ENCODE assay signal across 9 cellular contexts in the genomic region with DNA sequence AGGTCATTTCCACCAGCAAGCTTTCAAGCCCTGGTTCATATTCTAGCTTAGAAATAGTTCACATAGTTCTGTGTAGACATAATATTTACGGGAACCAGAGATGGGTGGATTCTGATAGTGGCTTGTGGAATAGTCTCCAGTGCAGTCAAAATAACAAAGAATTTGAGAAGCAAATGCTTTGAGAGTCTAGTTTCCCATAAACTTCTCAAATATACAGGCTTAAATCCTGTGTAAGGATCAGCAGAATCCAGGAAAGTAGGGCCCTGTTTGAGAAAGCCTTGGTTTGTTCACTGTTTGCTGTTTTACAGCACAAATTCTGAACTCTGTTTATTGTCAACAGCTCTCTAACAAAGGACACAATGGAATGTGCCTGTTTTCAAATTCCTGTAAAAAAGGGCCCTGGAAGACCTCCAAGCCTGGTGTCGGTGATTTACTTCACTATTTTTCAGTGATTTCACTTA. TPM values are rescaled to one million over a fixed set of nuclear protein-coding genes. Genes with fewer than 3 reads are reported as not detected.
DNase-seq lines count a peak whose midpoint lies in the region; ATAC-seq, FAIRE-seq and TF ChIP-seq lines count a peak whose summit lies in the region.
"Had no signal": no experiment of that assay in that cellular context is flagged by ENCODE, and none has a peak within 500 bp of the region (broad histone marks: within the 10 kb centered on the region; RNA-seq: fewer than 3 reads in every experiment).

No MANE protein-coding gene starts in this region.

- DNase-seq in HepG2 (ENCODE audit: low spot score): no peak
- DNase-seq in putamen (ENCODE audit: low spot score): no peak
- DNase-seq in activated T-helper 2 cell treated with anti-CD3 and anti-CD28 coated beads, Interferon-gamma antibody, Interleukin-2, Interleukin-4, amounts not matched to agents 10 μg/mL and 5 μg/mL and 100 μg/mL, durations not matched to agents 14 hours and 24 hours and 36 hours (ENCODE audit: low spot score): no peak
- no peak for DNase-seq in NCI-H187 (lab: John Stamatoyannopoulos, UW)
- DNase-seq: CD4-positive, alpha-beta memory T cell had no signal

- WGBS in HepG2 (ENCODE audit: low lambda C conversion rate): 0% methylated on average over 2 of the region's 2 CpGs

- FAIRE-seq in G401.6 (lab: Jason Lieb, UNC) (peak; percentile 93), HepG2 (lab: Jason Lieb, UNC) (no peak)

- H3K9me3 ChIP-seq in HepG2 (ENCODE audit: low read length) (no peaks in the 10 kb centered on the region), skeletal muscle tissue (ENCODE audit: control insufficient read depth in 3 of 3, low read length in 3 of 3) (no peaks in the 10 kb centered on the region)

- peaks cover 15% of the 10 kb centered on the region for H3K4me1 ChIP-seq in HepG2 (ENCODE audit: insufficient read depth, low read length)
- peaks cover 0 to 3% (median 3%) of the 10 kb centered on the region in 3 donors for H3K4me1 ChIP-seq in skeletal muscle tissue (ENCODE audit: control insufficient read depth in 3 of 3, insufficient read depth in 3 of 3, low read length in 3 of 3)

- no peak overlapping the region for H3K27ac Mint-ChIP-seq in activated T-helper 2 cell treated with anti-CD3 and anti-CD28 coated beads, Interferon-gamma antibody, Interleukin-2, Interleukin-4, amounts not matched to agents 10 μg/mL and 5 μg/mL and 100 μg/mL, durations not matched to agents 14 hours and 24 hours and 36 hours

- H3K9me3 Mint-ChIP-seq in activated T-helper 2 cell treated with anti-CD3 and anti-CD28 coated beads, Interferon-gamma antibody, Interleukin-2, Interleukin-4, amounts not matched to agents 10 μg/mL and 5 μg/mL and 100 μg/mL, durations not matched to agents 14 hours and 24 hours and 36 hours: no peaks in the 10 kb centered on the region
- H3K9me3 Mint-ChIP-seq: CD4-positive, alpha-beta memory T cell had no signal

- no peak overlapping the region for H3K9ac ChIP-seq in HepG2 (ENCODE audit: insufficient read depth, low read depth, low read length)
- H3K9ac ChIP-seq in skeletal muscle tissue (ENCODE audit: low read depth in 1 of 3, low read length in 3 of 3): no peak overlapping the region

- intact Hi-C loops in HepG2 (cut with micrococcal nuclease; ENCODE audit: unreplicated experiment): no loop called here
- intact Hi-C loops in activated T-helper 2 cell treated with anti-CD3 and anti-CD28 coated beads, Interferon-gamma antibody, Interleukin-2, Interleukin-4, amounts not matched to agents 10 μg/mL and 5 μg/mL and 100 μg/mL, durations not matched to agents 14 hours and 24 hours and 36 hours (cut with micrococcal nuclease): no loop called here

- H3K27me3 ChIP-seq in HepG2 (ENCODE audit: control insufficient read depth in 1 of 2, insufficient read depth in 2 of 2, low read length in 2 of 2) (peaks cover 2 to 30% of the 10 kb centered on the region in 2 experiments; a peak in 4 of 5 replicates), skeletal muscle tissue (ENCODE audit: control insufficient read depth in 3 of 3, insufficient read depth in 3 of 3, low read length in 3 of 3) (no peaks in the 10 kb centered on the region)

- TF ChIP-seq RAD21 in HepG2 (CRISPR knock-in tag; IDR thresholded peaks at IDR 0.05): no peak

- POLR2A ChIA-PET in HepG2 (lab: Yijun Ruan, JAX): interaction anchor here (0.9 to 1.6 kb wide), 2 partner anchors 8 to 12 kb away, joined by 4 read pairs; a partner anchor contains a TSS

- peaks cover 53% of the 10 kb centered on the region for H3K27me3 Mint-ChIP-seq in activated T-helper 2 cell treated with anti-CD3 and anti-CD28 coated beads, Interferon-gamma antibody, Interleukin-2, Interleukin-4, amounts not matched to agents 10 μg/mL and 5 μg/mL and 100 μg/mL, durations not matched to agents 14 hours and 24 hours and 36 hours (ENCODE audit: low read depth)

- no peak overlapping the region for H3K4me3 Mint-ChIP-seq in activated T-helper 2 cell treated with anti-CD3 and anti-CD28 coated beads, Interferon-gamma antibody, Interleukin-2, Interleukin-4, amounts not matched to agents 10 μg/mL and 5 μg/mL and 100 μg/mL, durations not matched to agents 14 hours and 24 hours and 36 hours (ENCODE audit: low read depth)
- H3K4me3 Mint-ChIP-seq: CD4-positive, alpha-beta memory T cell had no signal

- TF ChIP-seq EP300 in HepG2 (IDR thresholded peaks at IDR 0.05; ENCODE audit: low read depth in 2 of 2, low read length in 2 of 2) (no peak), HepG2 (CRISPR knock-in tag; IDR thresholded peaks at IDR 0.05; ENCODE audit: borderline replicate concordance) (no peak)

- in situ Hi-C loops in HepG2 (cut with HindIII; ENCODE audit: extremely low pct_ligation_motif_present, low pct_unique_long_range_greater_than_20kb): no loop called here

- no peak for TF ChIP-seq POLR2A in HepG2 (IDR thresholded peaks at IDR 0.05; ENCODE audit: insufficient read depth in 1 of 2, low read depth in 2 of 2, low read length in 2 of 2)

- no peak overlapping the region; the same call in 1 of the 2 replicates for H3K4me2 ChIP-seq in HepG2 (ENCODE audit: low read depth, low read length)

- no peak overlapping the region for H2AFZ ChIP-seq in HepG2 (ENCODE audit: low read length)

- no peaks in the 10 kb centered on the region for H3K36me3 Mint-ChIP-seq in activated T-helper 2 cell treated with anti-CD3 and anti-CD28 coated beads, Interferon-gamma antibody, Interleukin-2, Interleukin-4, amounts not matched to agents 10 μg/mL and 5 μg/mL and 100 μg/mL, durations not matched to agents 14 hours and 24 hours and 36 hours (ENCODE audit: low read depth)
- H3K36me3 Mint-ChIP-seq: CD4-positive, alpha-beta memory T cell had no signal

- TF ChIP-seq CTCF in HepG2 (CRISPR knock-in tag; IDR thresholded peaks at IDR 0.05): no peak

- ATAC-seq in HepG2 (peak; percentile 34; the same call in 1 of the 3 replicates), GM18868 (IDR thresholded peaks at IDR 0.05; ENCODE audit: unreplicated experiment) (no peak)

- CTCF ChIA-PET in HepG2 (lab: Yijun Ruan, JAX; ENCODE audit: low intra/inter-chr PET ratio, low total read pairs): no interaction called here

- H3K4me1 Mint-ChIP-seq in activated T-helper 2 cell treated with anti-CD3 and anti-CD28 coated beads, Interferon-gamma antibody, Interleukin-2, Interleukin-4, amounts not matched to agents 10 μg/mL and 5 μg/mL and 100 μg/mL, durations not matched to agents 14 hours and 24 hours and 36 hours (ENCODE audit: low read depth): peaks cover 11% of the 10 kb centered on the region

- H4K20me1 ChIP-seq in HepG2 (ENCODE audit: insufficient read depth, low read length): no peaks in the 10 kb centered on the region

- H3K4me3 ChIP-seq in HepG2 (replicated peaks in 1 of 3; ENCODE audit: insufficient read depth in 1 of 3, low read depth in 2 of 3, low read length in 3 of 3) (no peak overlapping the region), skeletal muscle tissue (ENCODE audit: low read length in 3 of 3) (no peak overlapping the region)

- H3K36me3 ChIP-seq in HepG2 (replicated peaks in 1 of 2; ENCODE audit: control insufficient read depth in 1 of 2, insufficient read depth in 2 of 2, low read length in 2 of 2) (no peaks in the 10 kb centered on the region), skeletal muscle tissue (ENCODE audit: control insufficient read depth in 3 of 3, insufficient read depth in 3 of 3, low read length in 3 of 3) (no peaks in the 10 kb centered on the region)

- H3K79me2 ChIP-seq in HepG2 (ENCODE audit: insufficient read depth, low read length): no peaks in the 10 kb centered on the region

- no TSS peak for BruUV-seq in HepG2 (replicated peaks; lab: Mats Ljungman, UMichigan)

- H3K27ac ChIP-seq in cingulate gyrus (ENCODE audit: low read depth, low read length) (peak overlapping the region; percentile 63), HepG2 (ENCODE audit: extremely low read length, insufficient read depth, low read length) (no peak overlapping the region), skeletal muscle tissue (ENCODE audit: low read depth, low read length) (peak overlapping the region; percentile 67)

TF ChIP-seq in HepG2, 621 proteins besides CTCF, POLR2A, EP300 and RAD21:
- no peak for TF ChIP-seq SOX13 (IDR thresholded peaks at IDR 0.05)
- TF ChIP-seq SOX13 (CRISPR knock-in tag; conservative IDR thresholded peaks at IDR 0.05 in 1 of 2, IDR thresholded peaks at IDR 0.05 in 1 of 2): peak in 1 of 2 experiments; percentile 36; a peak in 1 of 4 replicates
- no peak for TF ChIP-seq ASH2L (IDR thresholded peaks at IDR 0.05; ENCODE audit: insufficient read length, low read depth, low read length)
TF ChIP-seq in HepG2: peak in this region for 1.

RNA-seq across cellular contexts. Expression of a gene that starts 11.5 kb away (rescaled TPM):
- total RNA-seq in HepG2 (2016; rRNA removed; fragmentation: Illumina TruSeq; extraction: Trizol) (4.3 and 24.2 TPM in 2 replicates), skeletal muscle tissue (134 TPM)
- total RNA-seq in HepG2 (2016; cell fraction: cytosol; rRNA removed; fragmentation: Illumina TruSeq; extraction: Trizol; ENCODE audit: low read depth): 2.5 and 3.0 TPM in 2 replicates
- 3.4 and 28.3 TPM in 2 replicates for total RNA-seq in HepG2 (2016; cell fraction: insoluble cytoplasmic fraction; rRNA removed; fragmentation: Illumina TruSeq; extraction: Trizol)
- total RNA-seq in HepG2 (2016; cell fraction: membrane; rRNA removed; fragmentation: Illumina TruSeq; extraction: Trizol): 2.8 and 4.2 TPM in 2 replicates
- 64.4 and 68.6 TPM in 2 replicates for total RNA-seq in HepG2 (2016; cell fraction: nucleus; rRNA removed; fragmentation: Illumina TruSeq; extraction: Trizol)
- polyA plus RNA-seq in HepG2 (2011; rRNA removed): 15.9 and 26.2 TPM in 2 replicates
- polyA plus RNA-seq in HepG2 (2011; cell fraction: cytosol; rRNA removed): 8.8 and 9.0 TPM in 2 replicates
- 83.8 and 92.0 TPM in 2 replicates for polyA plus RNA-seq in HepG2 (2011; cell fraction: nucleus; rRNA removed)
- polyA plus RNA-seq in HepG2 (2012): 4.3 and 4.8 TPM in 2 replicates
- 1.2 and 1.8 TPM in 2 replicates for polyA plus RNA-seq in HepG2 (2016; cell fraction: cytosol; fragmentation: Illumina TruSeq; extraction: Trizol; ENCODE audit: low read depth)
- polyA plus RNA-seq in HepG2 (2016; cell fraction: insoluble cytoplasmic fraction; fragmentation: Illumina TruSeq; extraction: Trizol; ENCODE audit: low read depth): 5.5 and 10.0 TPM in 2 replicates
- polyA plus RNA-seq in HepG2 (2016; cell fraction: membrane; fragmentation: Illumina TruSeq; extraction: Trizol; ENCODE audit: low read depth): 2.1 and 3.4 TPM in 2 replicates
- 101 and 123 TPM in 2 replicates for polyA plus RNA-seq in HepG2 (2016; cell fraction: nucleus; fragmentation: Illumina TruSeq; extraction: Trizol; ENCODE audit: insufficient read depth, low read depth)
- polyA minus RNA-seq in HepG2 (2011; rRNA and poly(A)+ RNA removed; ENCODE audit: low replicate concordance): 58.4 and 70.4 TPM in 2 replicates
- polyA minus RNA-seq in HepG2 (2011; cell fraction: cytosol; rRNA and poly(A)+ RNA removed): 11.7 and 16.7 TPM in 2 replicates
- polyA minus RNA-seq in HepG2 (2011; cell fraction: nucleus; rRNA and poly(A)+ RNA removed): 128 and 149 TPM in 2 replicates
- total RNA-seq in activated T-helper 2 cell treated with anti-CD3 and anti-CD28 coated beads, Interferon-gamma antibody, Interleukin-2, Interleukin-4, amounts not matched to agents 10 μg/mL and 5 μg/mL and 100 μg/mL, durations not matched to agents 14 hours and 24 hours and 36 hours: 24.7 and 27.8 TPM in 2 replicates
